16 cellular contexts compared by ENCODE assay signal in genomic region chr2:45274190-45274926, GRCh38.
DNase-seq lines count a peak whose midpoint lies in the region; ATAC-seq, FAIRE-seq and TF ChIP-seq lines count a peak whose summit lies in the region.
"Had no signal": no experiment of that assay in that cellular context is flagged by ENCODE, and none has a peak within 500 bp of the region (broad histone marks: within the 10 kb centered on the region; RNA-seq: fewer than 3 reads in every experiment).

No MANE protein-coding gene starts in this region.

- H3K4me1 Mint-ChIP-seq in H9 (peaks cover 25 to 27% of the 10 kb centered on the region in 2 experiments), immature natural killer cell (no peaks in the 10 kb centered on the region)
- H3K4me1 Mint-ChIP-seq: stimulated activated naive CD8-positive, alpha-beta T cell treated with anti-CD3 and anti-CD28 coated beads, Interleukin-15, amount 100 ng/mL, for 72 hours had no signal

- H3K36me3 ChIP-seq in psoas muscle (ENCODE audit: insufficient read depth in 1 of 2, low read depth in 1 of 2) (no peaks in the 10 kb centered on the region), left ventricle myocardium inferior (no peaks in the 10 kb centered on the region)

- H3K4me3 Mint-ChIP-seq in H9 (no peak overlapping the region), immature natural killer cell (no peak overlapping the region)
- H3K4me3 Mint-ChIP-seq: activated CD4-positive, alpha-beta T cell treated with anti-CD3 and anti-CD28 coated beads, Interleukin-2, amount 10 ng/mL, durations not matched to agents 24 days and 14 days; activated naive CD4-positive, alpha-beta T cell treated with anti-CD3 and anti-CD28 coated beads for 36 hours; CD4-positive, alpha-beta T cell; stimulated activated naive CD8-positive, alpha-beta T cell treated with anti-CD3 and anti-CD28 coated beads, Interleukin-15, amount 100 ng/mL, for 72 hours had no signal

- H3K23me2 ChIP-seq in H9 (ENCODE audit: insufficient read length, low read depth, low read length, poor library complexity, severe bottlenecking) = no peaks in the 10 kb centered on the region

- DNase-seq in H9 = peak; percentile 46
- peak; percentile 72 for DNase-seq in NCI-H345 (lab: John Stamatoyannopoulos, UW)
- no peak for DNase-seq in epithelial cell of prostate (ENCODE audit: low read depth, low spot score)
- no peak for DNase-seq in psoas muscle
- DNase-seq in left ventricle myocardium inferior = no peak
- DNase-seq in RCC 7860 (ENCODE audit: low spot score) = no peak
- no peak for DNase-seq in D721Med (ENCODE audit: insufficient read length, low spot score)
- DNase-seq in immature natural killer cell = no peak
- DNase-seq: activated CD4-positive, alpha-beta T cell treated with anti-CD3 and anti-CD28 coated beads, Interleukin-2, amount 10 ng/mL, durations not matched to agents 24 days and 14 days; activated naive CD4-positive, alpha-beta T cell treated with anti-CD3 and anti-CD28 coated beads for 36 hours; CD4-positive, alpha-beta T cell; occipital lobe; stimulated activated naive CD8-positive, alpha-beta T cell treated with anti-CD3 and anti-CD28 coated beads, Interleukin-15, amount 100 ng/mL, for 72 hours; SW 1271 had no signal

- no peak overlapping the region for H2BK20ac ChIP-seq in H9 (ENCODE audit: low read depth, low read length, poor library complexity, severe bottlenecking)

- H3K4me1 ChIP-seq in H9 (ENCODE audit: insufficient read depth, low read length) = peaks cover 2% of the 10 kb centered on the region; the same call in 1 of the 2 replicates
- H3K4me1 ChIP-seq in psoas muscle = no peaks in the 10 kb centered on the region
- peaks cover 6% of the 10 kb centered on the region for H3K4me1 ChIP-seq in left ventricle myocardium inferior

- no peaks in the 10 kb centered on the region for H3K9me3 Mint-ChIP-seq in H9
- no peaks in the 10 kb centered on the region for H3K9me3 Mint-ChIP-seq in immature natural killer cell
- H3K9me3 Mint-ChIP-seq: activated CD4-positive, alpha-beta T cell treated with anti-CD3 and anti-CD28 coated beads, Interleukin-2, amount 10 ng/mL, durations not matched to agents 24 days and 14 days; activated naive CD4-positive, alpha-beta T cell treated with anti-CD3 and anti-CD28 coated beads for 36 hours; CD4-positive, alpha-beta T cell; stimulated activated naive CD8-positive, alpha-beta T cell treated with anti-CD3 and anti-CD28 coated beads, Interleukin-15, amount 100 ng/mL, for 72 hours had no signal

- H3K79me2 ChIP-seq in H9 (ENCODE audit: insufficient read depth, low read length) = no peaks in the 10 kb centered on the region

- WGBS in H9 (ENCODE audit: extremely low coverage, insufficient read length, low lambda C conversion rate) = no CpG with 5 or more reads among the region's 8 CpGs
- 43 to 54% (median 52%) methylated on average over 8 of the region's 8 CpGs for WGBS in psoas muscle, 3 donors

- no peak overlapping the region for H2BK12ac ChIP-seq in H9 (ENCODE audit: insufficient read length, low read depth, low read length)

- no peaks in the 10 kb centered on the region for H3K9me3 ChIP-seq in H9 (ENCODE audit: control insufficient read depth, low read depth, low read length)
- no peaks in the 10 kb centered on the region for H3K9me3 ChIP-seq in psoas muscle
- H3K9me3 ChIP-seq in left ventricle myocardium inferior (replicated peaks) = no peaks in the 10 kb centered on the region

- no peak overlapping the region for H3T11ph ChIP-seq in H9 (ENCODE audit: low read length)

- TF ChIP-seq CTCF in H9 (conservative IDR thresholded peaks at IDR 0.05) (no peak), psoas muscle (IDR thresholded peaks at IDR 0.05) (no peak), left ventricle myocardium inferior (IDR thresholded peaks at IDR 0.05; ENCODE audit: borderline replicate concordance) (no peak), D721Med (IDR thresholded peaks at IDR 0.05; ENCODE audit: insufficient read depth, missing control alignments) (no peak)

- H2AK5ac ChIP-seq in H9 (ENCODE audit: insufficient read length, low read length) = no peak overlapping the region

- H3K14ac ChIP-seq in H9 (ENCODE audit: insufficient read depth, low read length) = no peak overlapping the region

- H3K27me3 ChIP-seq in H9 (ENCODE audit: insufficient read depth, low read length) = no peaks in the 10 kb centered on the region
- H3K27me3 ChIP-seq in psoas muscle (ENCODE audit: insufficient read depth in 3 of 3, low read length in 2 of 3) = no peaks in the 10 kb centered on the region
- H3K27me3 ChIP-seq in left ventricle myocardium inferior (ENCODE audit: low read depth) = peaks cover 25% of the 10 kb centered on the region

- H3K9ac ChIP-seq in H9 (ENCODE audit: extremely low read depth, insufficient read length, low read length) = no peak overlapping the region
- H3K9ac ChIP-seq: KMS-11 had no signal

- no peak overlapping the region for H3K27ac ChIP-seq in H9 (ENCODE audit: insufficient read length, low read depth, low read length)
- peak overlapping the region; percentile 87 for H3K27ac ChIP-seq in epithelial cell of prostate
- no peak overlapping the region for H3K27ac ChIP-seq in psoas muscle
- H3K27ac ChIP-seq in left ventricle myocardium inferior (replicated peaks) = no peak overlapping the region
- H3K27ac ChIP-seq: KMS-11 had no signal

- peak overlapping the region in 2 of 3 experiments; percentile 55 to 67; a peak in 2 of 7 replicates for H3K27ac Mint-ChIP-seq in H9
- H3K27ac Mint-ChIP-seq in immature natural killer cell = no peak overlapping the region
- H3K27ac Mint-ChIP-seq: activated CD4-positive, alpha-beta T cell treated with anti-CD3 and anti-CD28 coated beads, Interleukin-2, amount 10 ng/mL, durations not matched to agents 24 days and 14 days; activated naive CD4-positive, alpha-beta T cell treated with anti-CD3 and anti-CD28 coated beads for 36 hours; CD4-positive, alpha-beta T cell; stimulated activated naive CD8-positive, alpha-beta T cell treated with anti-CD3 and anti-CD28 coated beads, Interleukin-15, amount 100 ng/mL, for 72 hours had no signal

- H3K79me1 ChIP-seq in H9 (ENCODE audit: insufficient read depth, low read depth, low read length, poor library complexity, severe bottlenecking) = no peaks in the 10 kb centered on the region

- intact Hi-C loops in psoas muscle (cut with DNase I) (no loop called here), left ventricle myocardium inferior (cut with micrococcal nuclease) (no loop called here)

- no peak overlapping the region for H4K8ac ChIP-seq in H9 (replicated peaks; ENCODE audit: insufficient read length, low read depth, low read length)

- H2AFZ ChIP-seq in H9 (ENCODE audit: low read length) = no peak overlapping the region

- ATAC-seq in psoas muscle = peak in 3 of 4 donors; percentile 28 to 62 (median 50)
- ATAC-seq: HCT116; stimulated activated naive CD8-positive, alpha-beta T cell treated with anti-CD3 and anti-CD28 coated beads, Interleukin-15, amount 100 ng/mL, for 72 hours had no signal

- no peak overlapping the region for H2BK5ac ChIP-seq in H9 (ENCODE audit: insufficient read length, low read length)

- FAIRE-seq in RCC 7860 (lab: Jason Lieb, UNC) (no peak), D721Med (lab: Jason Lieb, UNC) (no peak)

- H4K20me1 ChIP-seq in H9 (ENCODE audit: control insufficient read depth, insufficient read depth, insufficient read length) = no peaks in the 10 kb centered on the region

- no peak overlapping the region for H3K4ac ChIP-seq in H9 (ENCODE audit: low read depth, low read length)

- no peak overlapping the region for H4K5ac ChIP-seq in H9 (ENCODE audit: insufficient read length, low read depth, low read length)

- no peak overlapping the region for H3K18ac ChIP-seq in H9 (ENCODE audit: insufficient read length, low read depth, low read length)

- no peak overlapping the region for H4K91ac ChIP-seq in H9 (ENCODE audit: insufficient read length, low read depth, low read length)

- H3K4me3 ChIP-seq in psoas muscle (no peak overlapping the region), left ventricle myocardium inferior (no peak overlapping the region)

- H3K56ac ChIP-seq in H9 (ENCODE audit: insufficient read length, low read depth, low read length) = no peak overlapping the region

- no peak overlapping the region for H3K23ac ChIP-seq in H9 (ENCODE audit: insufficient read length, low read depth, low read length)

- H3K4me2 ChIP-seq in H9 (ENCODE audit: insufficient read depth, insufficient read length, low read length) = no peak overlapping the region
- H3K4me2 ChIP-seq: KMS-11 had no signal

- H3K27me3 Mint-ChIP-seq in H9 (ENCODE audit: low read depth) (peaks cover 8% of the 10 kb centered on the region), immature natural killer cell (ENCODE audit: low read depth in 3 of 3) (peaks cover 3 to 6% (median 6%) of the 10 kb centered on the region in 3 donors)

- H3K36me3 Mint-ChIP-seq in H9 (ENCODE audit: insufficient read depth in 1 of 3, low read depth in 3 of 3) = peaks cover 0 to 2% (median 0%) of the 10 kb centered on the region in 3 experiments; a peak in 1 of 7 replicates
- no peaks in the 10 kb centered on the region for H3K36me3 Mint-ChIP-seq in immature natural killer cell

- H2BK120ac ChIP-seq in H9 (ENCODE audit: low read depth, low read length, poor library complexity, severe bottlenecking) = no peak overlapping the region

- no peak overlapping the region for H2BK15ac ChIP-seq in H9 (ENCODE audit: low read depth, low read length)

Comparison
In these comparisons a context has a peak if more than half of its experiments do, and no peak if none do; other contexts are left out.
1. DNase-seq: peak in H9 (single experiment) and NCI-H345 (single experiment); none in epithelial cell of prostate (single experiment), psoas muscle (0 of 2), left ventricle myocardium inferior (single experiment), RCC 7860 (single experiment), D721Med (single experiment) and immature natural killer cell (0 of 3).
2. H3K27ac Mint-ChIP-seq: peak in H9 (2 of 3); none in immature natural killer cell (0 of 6).